ENCODE assay signal across 23 cellular contexts in genomic region chr3:122010506-122010905, GRCh38. TPM values are rescaled to one million over a fixed set of nuclear protein-coding genes. Genes with fewer than 3 reads are reported as not detected.
DNase-seq lines count a peak whose midpoint lies in the region; ATAC-seq lines count a peak whose summit lies in the region.
"Had no signal": no experiment of that assay in that cellular context is flagged by ENCODE, and none has a peak within 500 bp of the region (broad histone marks: within the 10 kb centered on the region; RNA-seq: fewer than 3 reads in every experiment).

No MANE protein-coding gene starts in this region.

- no CpG with 5 or more reads among the region's 2 CpGs for WGBS in mesendoderm (ENCODE audit: extremely low coverage, insufficient coverage, low lambda C conversion rate)

- H3K56ac ChIP-seq in mesendoderm (ENCODE audit: low read length) = no peak overlapping the region

- H3K79me1 ChIP-seq in mesendoderm (ENCODE audit: low read length) = no peaks in the 10 kb centered on the region

- H3K23ac ChIP-seq in mesendoderm (ENCODE audit: low read length) = no peak overlapping the region

- no peaks in the 10 kb centered on the region for H3K36me3 Mint-ChIP-seq in activated CD4-positive, alpha-beta memory T cell treated with anti-CD3 and anti-CD28 coated beads, Interleukin-2, amount 10 ng/mL, durations not matched to agents 7 days and 5 days (ENCODE audit: low read depth)
- H3K36me3 Mint-ChIP-seq in activated CD4-positive, alpha-beta memory T cell treated with anti-CD3 and anti-CD28 coated beads for 36 hours = no peaks in the 10 kb centered on the region
- no peaks in the 10 kb centered on the region for H3K36me3 Mint-ChIP-seq in stimulated activated naive B cell treated with anti-CD40 and anti-IgM and Interleukin-4, amounts not matched to agents 10 μg/mL and 1 μg/mL and 100 μg/mL, for 72 hours
- H3K36me3 Mint-ChIP-seq: CD14-positive monocyte; CD8-positive, alpha-beta memory T cell had no signal

- no peak for DNase-seq in activated CD4-positive, alpha-beta memory T cell treated with anti-CD3 and anti-CD28 coated beads, Interleukin-2, amount 10 ng/mL, durations not matched to agents 7 days and 5 days
- no peak for DNase-seq in activated CD4-positive, alpha-beta memory T cell treated with anti-CD3 and anti-CD28 coated beads for 36 hours
- peak; percentile 26 for DNase-seq in amniotic epithelial cell (ENCODE audit: low read depth)
- peak; percentile 86 for DNase-seq in mesendoderm
- no peak for DNase-seq in stimulated activated naive B cell treated with anti-CD40 and anti-IgM and Interleukin-4, amounts not matched to agents 10 μg/mL and 1 μg/mL and 100 μg/mL, for 72 hours
- DNase-seq: 8988T; ACHN; AML-193; BE2C; CD4-positive, alpha-beta T cell; CD8-positive, alpha-beta memory T cell; DMS 273 treated with DMSO at 0.1 percent for 48 hours; DMS79; EL; GDM1; H9 had no signal

- H4K5ac ChIP-seq in mesendoderm (ENCODE audit: low read length) = no peak overlapping the region

- no peak overlapping the region for H2BK120ac ChIP-seq in mesendoderm (ENCODE audit: low read depth, low read length)

- no peak overlapping the region for H2AK5ac ChIP-seq in mesendoderm (ENCODE audit: low read length)

- H3K27me3 Mint-ChIP-seq in activated CD4-positive, alpha-beta memory T cell treated with anti-CD3 and anti-CD28 coated beads, Interleukin-2, amount 10 ng/mL, durations not matched to agents 7 days and 5 days = no peaks in the 10 kb centered on the region
- peaks cover 12% of the 10 kb centered on the region for H3K27me3 Mint-ChIP-seq in activated CD4-positive, alpha-beta memory T cell treated with anti-CD3 and anti-CD28 coated beads for 36 hours
- H3K27me3 Mint-ChIP-seq in stimulated activated naive B cell treated with anti-CD40 and anti-IgM and Interleukin-4, amounts not matched to agents 10 μg/mL and 1 μg/mL and 100 μg/mL, for 72 hours = no peaks in the 10 kb centered on the region

- no peak overlapping the region for H2BK15ac ChIP-seq in mesendoderm (replicated peaks; ENCODE audit: low read depth)

- H3K27me3 ChIP-seq in mesendoderm (ENCODE audit: insufficient read depth, low read length, poor library complexity) = no peaks in the 10 kb centered on the region
- H3K27me3 ChIP-seq: BLaER1 treated with 17β-estradiol and CSF1 and Interleukin-3, amounts not matched to agents 10 nM and 100 nM had no signal

- H3K36me3 ChIP-seq in mesendoderm (ENCODE audit: control insufficient read depth, insufficient read depth, low read length) = no peaks in the 10 kb centered on the region
- H3K36me3 ChIP-seq: BE2C; BLaER1 treated with 17β-estradiol and CSF1 and Interleukin-3, amounts not matched to agents 10 nM and 100 nM had no signal

- no peak overlapping the region for H4K8ac ChIP-seq in mesendoderm (ENCODE audit: low read depth, low read length)

- peaks cover 24% of the 10 kb centered on the region for H3K4me1 ChIP-seq in mesendoderm (ENCODE audit: control insufficient read depth, low read depth, low read length)
- H3K4me1 ChIP-seq: A549, BE2C had no signal

- no peak overlapping the region for H3K9ac ChIP-seq in mesendoderm (ENCODE audit: low read length)
- H3K9ac ChIP-seq: BLaER1 treated with 17β-estradiol and CSF1 and Interleukin-3, amounts not matched to agents 10 nM and 100 nM had no signal

- no peak overlapping the region for H3K4ac ChIP-seq in mesendoderm (ENCODE audit: low read depth, low read length)

- H3K27ac ChIP-seq in mesendoderm (ENCODE audit: low read depth, low read length) = no peak overlapping the region
- H3K27ac ChIP-seq: A549; BLaER1 treated with 17β-estradiol and CSF1 and Interleukin-3, amounts not matched to agents 10 nM and 100 nM had no signal

- H3K4me3 ChIP-seq in mesendoderm (ENCODE audit: low read length) = no peak overlapping the region
- H3K4me3 ChIP-seq: A549; BLaER1 treated with 17β-estradiol and CSF1 and Interleukin-3, amounts not matched to agents 10 nM and 100 nM; GM23338 had no signal

- H2BK5ac ChIP-seq in mesendoderm (ENCODE audit: low read length) = no peak overlapping the region

- no peak overlapping the region for H3K4me2 ChIP-seq in mesendoderm (ENCODE audit: low read length)
- H3K4me2 ChIP-seq: A549, GM23338 had no signal

- CTCF ChIA-PET in activated CD4-positive, alpha-beta memory T cell treated with anti-CD3 and anti-CD28 coated beads, Interleukin-2, amount 10 ng/mL, durations not matched to agents 7 days and 5 days (lab: Charles Lee) = interaction anchor here (0.6 kb wide), 1 partner anchor 91 kb away, joined by 3 read pairs; no protein-coding TSS in a partner anchor
- CTCF ChIA-PET in activated CD4-positive, alpha-beta memory T cell treated with anti-CD3 and anti-CD28 coated beads for 36 hours (lab: Charles Lee) = no interaction called here

- intact Hi-C loops in activated CD4-positive, alpha-beta memory T cell treated with anti-CD3 and anti-CD28 coated beads for 36 hours (cut with micrococcal nuclease) = loop anchor here (5.0 kb wide), 1 partner anchor 67 kb away; no protein-coding TSS in a partner anchor

- peaks cover 5% of the 10 kb centered on the region for H3K9me3 Mint-ChIP-seq in activated CD4-positive, alpha-beta memory T cell treated with anti-CD3 and anti-CD28 coated beads, Interleukin-2, amount 10 ng/mL, durations not matched to agents 7 days and 5 days
- no peaks in the 10 kb centered on the region for H3K9me3 Mint-ChIP-seq in activated CD4-positive, alpha-beta memory T cell treated with anti-CD3 and anti-CD28 coated beads for 36 hours
- peaks cover 0 to 1% of the 10 kb centered on the region in 2 donors for H3K9me3 Mint-ChIP-seq in stimulated activated naive B cell treated with anti-CD40 and anti-IgM and Interleukin-4, amounts not matched to agents 10 μg/mL and 1 μg/mL and 100 μg/mL, for 72 hours
- H3K9me3 Mint-ChIP-seq: CD4-positive, alpha-beta T cell; CD8-positive, alpha-beta memory T cell; GM23338; H9 had no signal

- H3K18ac ChIP-seq in mesendoderm (ENCODE audit: low read length) = no peak overlapping the region

- POLR2A ChIA-PET in activated CD4-positive, alpha-beta memory T cell treated with anti-CD3 and anti-CD28 coated beads, Interleukin-2, amount 10 ng/mL, durations not matched to agents 7 days and 5 days (lab: Charles Lee) = interaction anchor here (1.0 to 2.1 kb wide), 5 partner anchors 11 to 84 kb away, joined by 3 to 9 read pairs (median 4); no protein-coding TSS in a partner anchor
- POLR2A ChIA-PET in activated CD4-positive, alpha-beta memory T cell treated with anti-CD3 and anti-CD28 coated beads for 36 hours (lab: Charles Lee) = no interaction called here

- ATAC-seq in stimulated activated naive B cell treated with anti-CD40 and anti-IgM and Interleukin-4, amounts not matched to agents 10 μg/mL and 1 μg/mL and 100 μg/mL, for 72 hours (replicated peaks) = no peak
- no peak for ATAC-seq in HG02623 (IDR thresholded peaks at IDR 0.05; ENCODE audit: unreplicated experiment)
- ATAC-seq: A549, HCT116 had no signal

- H3K27ac Mint-ChIP-seq in activated CD4-positive, alpha-beta memory T cell treated with anti-CD3 and anti-CD28 coated beads, Interleukin-2, amount 10 ng/mL, durations not matched to agents 7 days and 5 days = peak overlapping the region; percentile 0
- H3K27ac Mint-ChIP-seq in activated CD4-positive, alpha-beta memory T cell treated with anti-CD3 and anti-CD28 coated beads for 36 hours = no peak overlapping the region
- no peak overlapping the region for H3K27ac Mint-ChIP-seq in stimulated activated naive B cell treated with anti-CD40 and anti-IgM and Interleukin-4, amounts not matched to agents 10 μg/mL and 1 μg/mL and 100 μg/mL, for 72 hours
- H3K27ac Mint-ChIP-seq: CD4-positive, alpha-beta T cell; CD8-positive, alpha-beta memory T cell; GM23338; H9 had no signal

- peaks cover 51% of the 10 kb centered on the region for H3K4me1 Mint-ChIP-seq in activated CD4-positive, alpha-beta memory T cell treated with anti-CD3 and anti-CD28 coated beads, Interleukin-2, amount 10 ng/mL, durations not matched to agents 7 days and 5 days
- peaks cover 26% of the 10 kb centered on the region for H3K4me1 Mint-ChIP-seq in activated CD4-positive, alpha-beta memory T cell treated with anti-CD3 and anti-CD28 coated beads for 36 hours (ENCODE audit: low read depth)
- peaks cover 45 to 50% of the 10 kb centered on the region in 2 donors for H3K4me1 Mint-ChIP-seq in stimulated activated naive B cell treated with anti-CD40 and anti-IgM and Interleukin-4, amounts not matched to agents 10 μg/mL and 1 μg/mL and 100 μg/mL, for 72 hours
- H3K4me1 Mint-ChIP-seq: CD8-positive, alpha-beta memory T cell had no signal

- no peak overlapping the region for H3K4me3 Mint-ChIP-seq in activated CD4-positive, alpha-beta memory T cell treated with anti-CD3 and anti-CD28 coated beads, Interleukin-2, amount 10 ng/mL, durations not matched to agents 7 days and 5 days
- no peak overlapping the region for H3K4me3 Mint-ChIP-seq in activated CD4-positive, alpha-beta memory T cell treated with anti-CD3 and anti-CD28 coated beads for 36 hours
- H3K4me3 Mint-ChIP-seq in stimulated activated naive B cell treated with anti-CD40 and anti-IgM and Interleukin-4, amounts not matched to agents 10 μg/mL and 1 μg/mL and 100 μg/mL, for 72 hours = no peak overlapping the region
- H3K4me3 Mint-ChIP-seq: CD14-positive monocyte; CD4-positive, alpha-beta T cell; CD8-positive, alpha-beta memory T cell; GM23338; H9 had no signal

- H3K79me2 ChIP-seq in mesendoderm (ENCODE audit: control insufficient read depth, insufficient read depth, low read length) = no peaks in the 10 kb centered on the region

RNA-seq across cellular contexts. Expression of gene ILDR1, which starts 11.5 kb away (rescaled TPM):
- 1 to 10 TPM; 1.6 to 1.7 TPM for total RNA-seq in activated CD4-positive, alpha-beta memory T cell treated with anti-CD3 and anti-CD28 coated beads, Interleukin-2, amount 10 ng/mL, durations not matched to agents 7 days and 5 days
- under 1 TPM; 0.26 to 0.41 TPM for total RNA-seq in activated CD4-positive, alpha-beta memory T cell treated with anti-CD3 and anti-CD28 coated beads for 36 hours
- 0.34 TPM for polyA plus RNA-seq in mesendoderm (2013, experiment 1 of 2)
- polyA plus RNA-seq in mesendoderm (2013, experiment 2 of 2) = 0.28 TPM
- total RNA-seq: CD4-positive, alpha-beta T cell; CD8-positive, alpha-beta memory T cell; H4 had no signal
- polyA plus RNA-seq: A549; CD8-positive, alpha-beta memory T cell had no signal

RNA-seq across cellular contexts. Expression of gene CD86, which starts 44.7 kb away (rescaled TPM):
- total RNA-seq in activated CD4-positive, alpha-beta memory T cell treated with anti-CD3 and anti-CD28 coated beads, Interleukin-2, amount 10 ng/mL, durations not matched to agents 7 days and 5 days = 10 to 100 TPM; 21.6 to 21.7 TPM
- total RNA-seq in activated CD4-positive, alpha-beta memory T cell treated with anti-CD3 and anti-CD28 coated beads for 36 hours = 1 to 10 TPM; 1.4 to 1.7 TPM
- 0.14 TPM for polyA plus RNA-seq in mesendoderm (2013, experiment 1 of 2)
- 0.11 TPM for polyA plus RNA-seq in mesendoderm (2013, experiment 2 of 2)
- total RNA-seq: H9 had no signal
- polyA plus RNA-seq: CD8-positive, alpha-beta memory T cell; GM23338 had no signal

Comparison
In these comparisons a context has a peak if more than half of its experiments do, and no peak if none do; other contexts are left out.
1. RNA of gene CD86, which starts 44.7 kb away (total RNA-seq): 21.6 to 21.7 TPM in activated CD4-positive, alpha-beta memory T cell treated with anti-CD3 and anti-CD28 coated beads, Interleukin-2, amount 10 ng/mL, durations not matched to agents 7 days and 5 days; 1.4 to 1.7 TPM in activated CD4-positive, alpha-beta memory T cell treated with anti-CD3 and anti-CD28 coated beads for 36 hours; every median in the first group is over 4 times any median in the second.
2. DNase-seq: peak in amniotic epithelial cell (single experiment) and mesendoderm (single experiment); none in activated CD4-positive, alpha-beta memory T cell treated with anti-CD3 and anti-CD28 coated beads, Interleukin-2, amount 10 ng/mL, durations not matched to agents 7 days and 5 days (single experiment), activated CD4-positive, alpha-beta memory T cell treated with anti-CD3 and anti-CD28 coated beads for 36 hours (single experiment) and stimulated activated naive B cell treated with anti-CD40 and anti-IgM and Interleukin-4, amounts not matched to agents 10 μg/mL and 1 μg/mL and 100 μg/mL, for 72 hours (single experiment).